ENCODE assay signal across 8 cellular contexts in genomic region chr11:33048701-33049100, GRCh38. TPM values are rescaled to one million over a fixed set of nuclear protein-coding genes. Genes with fewer than 3 reads are reported as not detected.
DNase-seq lines count a peak whose midpoint lies in the region; ATAC-seq and TF ChIP-seq lines count a peak whose summit lies in the region.
"Not testable (repeated sequence)": the region's sequence is repeated elsewhere in the genome, so short reads cannot be mapped to it uniquely, and the experiment has no call there.

No MANE protein-coding gene starts in this region.

- H3K36me3 ChIP-seq in heart right ventricle (peaks cover 0 to 58% (median 4%) of the 10 kb centered on the region in 9 donors), left lung (peaks cover 0 to 22% of the 10 kb centered on the region in 2 donors), neutrophil (peaks cover 13% of the 10 kb centered on the region)
- H3K36me3 ChIP-seq in thoracic aorta, result not testable (repeated sequence)

- not testable (repeated sequence) for H3K27me3 ChIP-seq in heart right ventricle; left lung; neutrophil; thoracic aorta (replicated peaks; ENCODE audit: insufficient read depth)

- H3K27ac Mint-ChIP-seq in CD14-positive monocyte, result peak overlapping the region; percentile 75 to 93 (median 84)
- peak overlapping the region; percentile 81 for H3K27ac Mint-ChIP-seq in dendritic cell treated with granulocyte-macrophage colony-stimulating factor and Interleukin-4, amounts not matched to agents 40 ng/mL and 50 ng/mL, for 4 days

- peaks cover 0 to 31% (median 0%) of the 10 kb centered on the region in 9 donors for H3K4me1 ChIP-seq in heart right ventricle
- H3K4me1 ChIP-seq in left lung, result peaks cover 0 to 19% of the 10 kb centered on the region in 2 donors
- H3K4me1 ChIP-seq in neutrophil (ENCODE audit: control insufficient read depth in 1 of 2, insufficient read depth in 1 of 2, low read depth in 1 of 2, low read length in 1 of 2), result peaks cover 39 to 40% of the 10 kb centered on the region in 2 experiments
- not testable (repeated sequence) for H3K4me1 ChIP-seq in thoracic aorta (ENCODE audit: control insufficient read depth in 1 of 2, low read depth in 2 of 2)

- not testable (repeated sequence) for H3K27me3 Mint-ChIP-seq in CD14-positive monocyte (ENCODE audit: low read depth in 3 of 3); dendritic cell treated with granulocyte-macrophage colony-stimulating factor and Interleukin-4, amounts not matched to agents 40 ng/mL and 50 ng/mL, for 4 days

- TF ChIP-seq CTCF in CD14-positive monocyte (IDR thresholded peaks at IDR 0.05); heart right ventricle (IDR thresholded peaks at IDR 0.05); left lung (IDR thresholded peaks at IDR 0.05); neutrophil (IDR thresholded peaks at IDR 0.05); thoracic aorta (IDR thresholded peaks at IDR 0.05): not testable (repeated sequence)

- not testable (repeated sequence) for H3K4me3 ChIP-seq in heart right ventricle; left lung; neutrophil (ENCODE audit: low read depth in 1 of 2, low read length in 1 of 2); thoracic aorta

- H3K4me3 Mint-ChIP-seq in CD14-positive monocyte, result not testable (repeated sequence)
- peak overlapping the region; percentile 30 for H3K4me3 Mint-ChIP-seq in dendritic cell treated with granulocyte-macrophage colony-stimulating factor and Interleukin-4, amounts not matched to agents 40 ng/mL and 50 ng/mL, for 4 days

- H3K4me1 Mint-ChIP-seq in CD14-positive monocyte, result peaks cover 43% of the 10 kb centered on the region
- peaks cover 52% of the 10 kb centered on the region for H3K4me1 Mint-ChIP-seq in dendritic cell treated with granulocyte-macrophage colony-stimulating factor and Interleukin-4, amounts not matched to agents 40 ng/mL and 50 ng/mL, for 4 days (ENCODE audit: low read depth)

- ATAC-seq in heart right ventricle, result peak in 7 of 8 donors; percentile 49 to 75 (median 70)
- peak; percentile 76 for ATAC-seq in left lung
- peak; percentile 50 for ATAC-seq in thoracic aorta (ENCODE audit: insufficient number of reproducible peaks, low FRiP score, low read depth)

- not testable (repeated sequence) for H3K9me3 ChIP-seq in heart right ventricle, left lung, neutrophil, thoracic aorta

- peak; percentile 69 for DNase-seq in CD14-positive monocyte (ENCODE audit: low spot score)
- peak; percentile 93 for DNase-seq in MV-4-11 (lab: John Stamatoyannopoulos, UW)
- peak; percentile 66 for DNase-seq in SIG-M5 treated with dmso at 0.1 percent for 504 hours (lab: John Stamatoyannopoulos, UW; ENCODE audit: unreplicated experiment)
- not testable (repeated sequence) for DNase-seq in heart right ventricle; left lung; thoracic aorta (ENCODE audit: low spot score)

- H3K27ac ChIP-seq in heart right ventricle, result peak overlapping the region in 1 of 10 donors; percentile 17
- H3K27ac ChIP-seq in left lung, result peak overlapping the region in 1 of 2 donors; percentile 66
- H3K27ac ChIP-seq in neutrophil, result peak overlapping the region; percentile 94
- not testable (repeated sequence) for H3K27ac ChIP-seq in thoracic aorta

- intact Hi-C loops in CD14-positive monocyte (cut with micrococcal nuclease); dendritic cell treated with granulocyte-macrophage colony-stimulating factor and Interleukin-4, amounts not matched to agents 40 ng/mL and 50 ng/mL, for 4 days (cut with micrococcal nuclease); left lung (cut with DNase I): not testable (repeated sequence)
- intact Hi-C loops in heart right ventricle (cut with DNase I), result loop anchor here in 2 of 10 donors (10.0 kb wide), 1 partner anchor 154 kb away; the partner anchor contains the start of gene QSER1 (in 2 of the 2)

- peaks cover 30 to 41% of the 10 kb centered on the region in 2 donors for H3K36me3 Mint-ChIP-seq in CD14-positive monocyte
- H3K36me3 Mint-ChIP-seq in dendritic cell treated with granulocyte-macrophage colony-stimulating factor and Interleukin-4, amounts not matched to agents 40 ng/mL and 50 ng/mL, for 4 days (ENCODE audit: low read depth), result peaks cover 47% of the 10 kb centered on the region

- H3K9me3 Mint-ChIP-seq in CD14-positive monocyte; dendritic cell treated with granulocyte-macrophage colony-stimulating factor and Interleukin-4, amounts not matched to agents 40 ng/mL and 50 ng/mL, for 4 days: not testable (repeated sequence)

- WGBS in heart right ventricle, 2 donors, result 73 to 80% methylated on average over 6 of the region's 6 CpGs

RNA-seq across cellular contexts. Expression of gene TCP11L1, which starts 9.3 kb away (rescaled TPM):
- polyA plus RNA-seq in CD14-positive monocyte (1 to 10 TPM; 5.1 to 7.0 TPM), heart right ventricle (1 to 10 TPM; 2.8 to 3.9 TPM)
- total RNA-seq in heart right ventricle (1 to 10 TPM; 5.0 to 9.2 (median 6.5) TPM), left lung (10 to 100 TPM; 15.6 to 25.9 TPM), thoracic aorta (10 to 100 TPM; 49.2 to 62.7 TPM)

RNA-seq across cellular contexts. Expression of gene DEPDC7, which starts 33.0 kb away (rescaled TPM):
- polyA plus RNA-seq in CD14-positive monocyte, result under 1 TPM; 0.33 to 0.48 TPM
- total RNA-seq in heart right ventricle, result under 1 TPM in 6 of 10 donors, not detected in 4; 0.17 to 0.59 (median 0.28) TPM
- 1 to 10 TPM in 1 of 2 donors, under 1 TPM in 1; 0.30 to 1.5 TPM for polyA plus RNA-seq in heart right ventricle
- 1 to 10 TPM; 1.2 to 1.7 TPM for total RNA-seq in left lung
- 1 to 10 TPM in 1 of 2 donors, not detected in 1; 1.1 TPM for total RNA-seq in thoracic aorta
